21 cellular contexts compared by ENCODE assay signal in the genomic region with DNA sequence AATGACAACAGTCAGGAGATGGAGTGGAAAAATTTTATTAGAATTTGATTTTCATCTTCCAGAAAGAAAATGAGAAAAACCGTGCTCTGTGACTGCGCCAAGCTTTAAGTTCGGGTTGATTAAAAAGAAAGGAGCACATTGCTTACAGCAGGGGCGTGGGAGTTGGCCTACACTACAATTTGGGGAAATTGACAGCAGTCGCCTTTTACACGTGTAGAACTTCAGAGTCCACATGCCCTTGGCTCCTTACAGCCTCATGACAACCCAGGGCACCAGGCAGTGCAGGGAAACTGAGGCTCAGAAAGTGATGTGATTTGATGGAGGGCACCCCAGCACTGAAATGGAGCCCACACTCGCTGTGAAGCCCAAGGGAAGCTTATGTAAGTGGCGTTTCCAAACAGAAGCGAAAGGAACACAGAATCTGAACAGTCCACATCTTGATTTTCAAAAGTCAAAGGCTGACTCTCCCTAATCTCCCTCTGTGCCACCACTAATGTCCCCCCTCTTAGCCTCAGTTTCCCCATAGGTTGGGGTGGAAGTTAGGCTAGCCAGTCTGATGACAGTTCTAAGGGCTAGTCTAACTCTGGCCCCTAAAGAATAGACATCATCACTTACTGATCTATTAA. TPM values are rescaled to one million over a fixed set of nuclear protein-coding genes. Genes with fewer than 3 reads are reported as not detected.
DNase-seq lines count a peak whose midpoint lies in the region; ATAC-seq and TF ChIP-seq lines count a peak whose summit lies in the region.
"Had no signal": no experiment of that assay in that cellular context is flagged by ENCODE, and none has a peak within 500 bp of the region (broad histone marks: within the 10 kb centered on the region; RNA-seq: fewer than 3 reads in every experiment).

No MANE protein-coding gene starts in this region.

- 89 to 99% methylated on average over 8 to 9 of the region's 9 CpGs for WGBS in endodermal cell (ENCODE audit: insufficient coverage in 1 of 2, insufficient read length in 1 of 2), 2 experiments

- ATAC-seq in upper lobe of right lung = no peak
- ATAC-seq: GM12878, GM23338 had no signal

- no peak overlapping the region for H3K9ac ChIP-seq in endodermal cell (ENCODE audit: extremely low read depth, low read length, poor library complexity, severe bottlenecking)

- no peak overlapping the region for H3K4me3 Mint-ChIP-seq in endodermal cell
- no peak overlapping the region for H3K4me3 Mint-ChIP-seq in type B pancreatic cell
- H3K4me3 Mint-ChIP-seq in activated T-helper 2 cell treated with anti-CD3 and anti-CD28 coated beads, Interferon-gamma antibody, Interleukin-2, Interleukin-4, amounts not matched to agents 10 μg/mL and 5 μg/mL and 100 μg/mL, durations not matched to agents 14 hours and 24 hours and 36 hours (ENCODE audit: low read depth) = no peak overlapping the region
- H3K4me3 Mint-ChIP-seq: CD8-positive, alpha-beta memory T cell; GM23338 had no signal

- H3K27me3 ChIP-seq in endodermal cell (ENCODE audit: control insufficient read depth, insufficient read depth, low read length, poor library complexity, severe bottlenecking) (peaks cover 32% of the 10 kb centered on the region), upper lobe of right lung (peaks cover 36% of the 10 kb centered on the region)

- H3K27ac Mint-ChIP-seq in endodermal cell (no peak overlapping the region), type B pancreatic cell (no peak overlapping the region)
- no peak overlapping the region for H3K27ac Mint-ChIP-seq in activated T-helper 2 cell treated with anti-CD3 and anti-CD28 coated beads, Interferon-gamma antibody, Interleukin-2, Interleukin-4, amounts not matched to agents 10 μg/mL and 5 μg/mL and 100 μg/mL, durations not matched to agents 14 hours and 24 hours and 36 hours
- H3K27ac Mint-ChIP-seq: GM23338 had no signal

- intact Hi-C loops in posterior vena cava (cut with DNase I) (no loop called here), upper lobe of right lung (cut with DNase I) (no loop called here)
- intact Hi-C loops in activated T-helper 2 cell treated with anti-CD3 and anti-CD28 coated beads, Interferon-gamma antibody, Interleukin-2, Interleukin-4, amounts not matched to agents 10 μg/mL and 5 μg/mL and 100 μg/mL, durations not matched to agents 14 hours and 24 hours and 36 hours (cut with micrococcal nuclease) = no loop called here

- H3K36me3 ChIP-seq in endodermal cell (ENCODE audit: control insufficient read depth, insufficient read depth, low read length) = no peaks in the 10 kb centered on the region
- H3K36me3 ChIP-seq in upper lobe of right lung = no peaks in the 10 kb centered on the region
- H3K36me3 ChIP-seq: Peyer's patch had no signal

- H3K27me3 Mint-ChIP-seq in endodermal cell (ENCODE audit: insufficient read depth) (peaks cover 38% of the 10 kb centered on the region), type B pancreatic cell (peaks cover 79% of the 10 kb centered on the region)
- H3K27me3 Mint-ChIP-seq in activated T-helper 2 cell treated with anti-CD3 and anti-CD28 coated beads, Interferon-gamma antibody, Interleukin-2, Interleukin-4, amounts not matched to agents 10 μg/mL and 5 μg/mL and 100 μg/mL, durations not matched to agents 14 hours and 24 hours and 36 hours (ENCODE audit: low read depth) = peaks cover 22% of the 10 kb centered on the region

- H3K4me3 ChIP-seq in endodermal cell (ENCODE audit: low read length) (no peak overlapping the region), upper lobe of right lung (no peak overlapping the region)
- H3K4me3 ChIP-seq: GM12878, GM23338, Peyer's patch had no signal

- H3K9me3 Mint-ChIP-seq in endodermal cell (no peaks in the 10 kb centered on the region), type B pancreatic cell (no peaks in the 10 kb centered on the region)
- H3K9me3 Mint-ChIP-seq in activated T-helper 2 cell treated with anti-CD3 and anti-CD28 coated beads, Interferon-gamma antibody, Interleukin-2, Interleukin-4, amounts not matched to agents 10 μg/mL and 5 μg/mL and 100 μg/mL, durations not matched to agents 14 hours and 24 hours and 36 hours = no peaks in the 10 kb centered on the region
- H3K9me3 Mint-ChIP-seq: GM23338 had no signal

- no peak for TF ChIP-seq CTCF in endodermal cell (conservative IDR thresholded peaks at IDR 0.05)
- no peak for TF ChIP-seq CTCF in type B pancreatic cell (conservative IDR thresholded peaks at IDR 0.05)
- TF ChIP-seq CTCF in upper lobe of right lung (IDR thresholded peaks at IDR 0.05) = no peak

- H3K4me1 ChIP-seq in endodermal cell (ENCODE audit: control insufficient read depth, insufficient read depth, low read length) (peaks cover 5% of the 10 kb centered on the region), upper lobe of right lung (peaks cover 6% of the 10 kb centered on the region)

- DNase-seq in caudate nucleus (lab: John Stamatoyannopoulos, UW) (peak in 1 of 61 donors; percentile 44), endodermal cell (peak; percentile 17), posterior vena cava (ENCODE audit: low spot score) (peak; percentile 42), type B pancreatic cell (ENCODE audit: extremely low spot score, unreplicated experiment) (peak; percentile 25), upper lobe of right lung (no peak), SK-N-DZ (ENCODE audit: low spot score) (no peak)
- DNase-seq in activated T-helper 2 cell treated with anti-CD3 and anti-CD28 coated beads, Interferon-gamma antibody, Interleukin-2, Interleukin-4, amounts not matched to agents 10 μg/mL and 5 μg/mL and 100 μg/mL, durations not matched to agents 14 hours and 24 hours and 36 hours (ENCODE audit: low spot score) = no peak
- DNase-seq: ACHN; C1 segment of cervical spinal cord; CD8-positive, alpha-beta memory T cell; DMS53; EL; KBM-7; NCI-H1105; NCI-H2081; NCI-H2171 treated with DMSO at 0.1 percent for 48 hours; NCI-H446; NCI-H526 treated with DMSO at 0.1 percent for 48 hours had no signal

- H3K4me1 Mint-ChIP-seq in endodermal cell (peaks cover 5% of the 10 kb centered on the region), type B pancreatic cell (ENCODE audit: unreplicated experiment) (no peaks in the 10 kb centered on the region)
- no peaks in the 10 kb centered on the region for H3K4me1 Mint-ChIP-seq in activated T-helper 2 cell treated with anti-CD3 and anti-CD28 coated beads, Interferon-gamma antibody, Interleukin-2, Interleukin-4, amounts not matched to agents 10 μg/mL and 5 μg/mL and 100 μg/mL, durations not matched to agents 14 hours and 24 hours and 36 hours (ENCODE audit: low read depth)

- H3K36me3 Mint-ChIP-seq in endodermal cell (ENCODE audit: low read depth) (no peaks in the 10 kb centered on the region), type B pancreatic cell (no peaks in the 10 kb centered on the region)
- H3K36me3 Mint-ChIP-seq in activated T-helper 2 cell treated with anti-CD3 and anti-CD28 coated beads, Interferon-gamma antibody, Interleukin-2, Interleukin-4, amounts not matched to agents 10 μg/mL and 5 μg/mL and 100 μg/mL, durations not matched to agents 14 hours and 24 hours and 36 hours (ENCODE audit: low read depth) = no peaks in the 10 kb centered on the region
- H3K36me3 Mint-ChIP-seq: CD8-positive, alpha-beta memory T cell had no signal

- H3K9me3 ChIP-seq in endodermal cell (ENCODE audit: control insufficient read depth, low read length) = no peaks in the 10 kb centered on the region
- H3K9me3 ChIP-seq in upper lobe of right lung = no peaks in the 10 kb centered on the region

- H3K27ac ChIP-seq in caudate nucleus (ENCODE audit: low read depth, low read length) (peak overlapping the region; percentile 56), endodermal cell (ENCODE audit: low read depth, low read length) (no peak overlapping the region), upper lobe of right lung (no peak overlapping the region)
- H3K27ac ChIP-seq: Peyer's patch had no signal

RNA-seq across cellular contexts. Expression of gene PPP2R2C, which starts 5.5 kb away (rescaled TPM):
- total RNA-seq in endodermal cell = 10 to 100 TPM in 1 of 2 donors, 1 to 10 TPM in 1; 4.4 to 19.2 TPM
- polyA plus RNA-seq in endodermal cell (2013, experiment 1 of 2) = 2.1 TPM
- polyA plus RNA-seq in endodermal cell (2013, experiment 2 of 2) = 1.2 TPM
- total RNA-seq in posterior vena cava = 10 to 100 TPM in 1 of 2 donors, 1 to 10 TPM in 1; 3.9 to 18.3 TPM
- 10.8 and 52.6 TPM in 2 replicates for total RNA-seq in type B pancreatic cell (ENCODE audit: low replicate concordance)
- total RNA-seq in activated T-helper 2 cell treated with anti-CD3 and anti-CD28 coated beads, Interferon-gamma antibody, Interleukin-2, Interleukin-4, amounts not matched to agents 10 μg/mL and 5 μg/mL and 100 μg/mL, durations not matched to agents 14 hours and 24 hours and 36 hours = not detected in 2 replicates
- total RNA-seq in upper lobe of right lung = 0.09 TPM
- polyA plus RNA-seq in SK-N-DZ (2014; cell fraction: cytosol; rRNA removed) = 0.09 and 1.0 TPM in 2 replicates
- 0.65 TPM in 1 of 2 replicates, not detected in the other for polyA plus RNA-seq in SK-N-DZ (2014; cell fraction: nucleus; rRNA removed)
- total RNA-seq: CD8-positive, alpha-beta memory T cell had no signal
- polyA plus RNA-seq: CD8-positive, alpha-beta memory T cell had no signal

Comparison
In these comparisons a context has a peak if more than half of its experiments do, and no peak if none do; other contexts are left out.
1. DNase-seq: peak in endodermal cell (single experiment), posterior vena cava (single experiment) and type B pancreatic cell (single experiment); none in activated T-helper 2 cell treated with anti-CD3 and anti-CD28 coated beads, Interferon-gamma antibody, Interleukin-2, Interleukin-4, amounts not matched to agents 10 μg/mL and 5 μg/mL and 100 μg/mL, durations not matched to agents 14 hours and 24 hours and 36 hours (single experiment), upper lobe of right lung (single experiment) and SK-N-DZ (single experiment).